Comparison of ENCODE assay signal across 8 cellular contexts in genomic region chr9:2014148-2014547, GRCh38. TPM values are rescaled to one million over a fixed set of nuclear protein-coding genes. Genes with fewer than 3 reads are reported as not detected.
DNase-seq lines count a peak whose midpoint lies in the region; ATAC-seq and TF ChIP-seq lines count a peak whose summit lies in the region.

No MANE protein-coding gene starts in this region.

- H3K4me3 ChIP-seq in iPS-20b (ENCODE audit: low read length), result peak overlapping the region; percentile 78
- H3K4me3 ChIP-seq in suprapubic skin, result peak overlapping the region; percentile 88

- H3K9me3 Mint-ChIP-seq in T-helper 2 cell treated with Interferon-gamma antibody and Interleukin-4, amounts not matched to agents 5 μg/mL and 100 μg/mL, for 36 hours, result no peaks in the 10 kb centered on the region
- H3K9me3 Mint-ChIP-seq in activated naive CD4-positive, alpha-beta T cell treated with anti-CD3 and anti-CD28 coated beads, Interleukin-2, amount 50 U/mL, for 72 hours, result no peaks in the 10 kb centered on the region

- H3K4me1 ChIP-seq in iPS-20b (ENCODE audit: insufficient read depth, low read length) (peaks cover 13% of the 10 kb centered on the region; the same call in 1 of the 2 replicates), suprapubic skin (peaks cover 21% of the 10 kb centered on the region)

- H3K27me3 ChIP-seq in iPS-20b (ENCODE audit: insufficient read depth, low read length), result peaks cover 71% of the 10 kb centered on the region
- H3K27me3 ChIP-seq in suprapubic skin, result no peaks in the 10 kb centered on the region

- peaks cover 38% of the 10 kb centered on the region for H3K4me1 Mint-ChIP-seq in T-helper 2 cell treated with Interferon-gamma antibody and Interleukin-4, amounts not matched to agents 5 μg/mL and 100 μg/mL, for 36 hours (ENCODE audit: low read depth)

- no peak overlapping the region for H3K9ac ChIP-seq in iPS-20b (ENCODE audit: low read depth, low read length)

- peaks cover 14% of the 10 kb centered on the region for H3K27me3 Mint-ChIP-seq in T-helper 2 cell treated with Interferon-gamma antibody and Interleukin-4, amounts not matched to agents 5 μg/mL and 100 μg/mL, for 36 hours (ENCODE audit: low read depth)

- H3K4me3 Mint-ChIP-seq in T-helper 2 cell treated with Interferon-gamma antibody and Interleukin-4, amounts not matched to agents 5 μg/mL and 100 μg/mL, for 36 hours, result peak overlapping the region; percentile 98

- peaks cover 9% of the 10 kb centered on the region for H3K36me3 Mint-ChIP-seq in T-helper 2 cell treated with Interferon-gamma antibody and Interleukin-4, amounts not matched to agents 5 μg/mL and 100 μg/mL, for 36 hours (ENCODE audit: low read depth)
- peaks cover 13 to 19% of the 10 kb centered on the region in 2 donors for H3K36me3 Mint-ChIP-seq in activated naive CD4-positive, alpha-beta T cell treated with anti-CD3 and anti-CD28 coated beads, Interleukin-2, amount 50 U/mL, for 72 hours

- TF ChIP-seq EP300 in suprapubic skin (IDR thresholded peaks at IDR 0.05), result no peak

- TF ChIP-seq CTCF in suprapubic skin (IDR thresholded peaks at IDR 0.05), result no peak

- H3K27ac ChIP-seq in iPS-20b (ENCODE audit: low read length) (no peak overlapping the region), suprapubic skin (peak overlapping the region; percentile 99)

- DNase-seq in T-helper 2 cell treated with Interferon-gamma antibody and Interleukin-4, amounts not matched to agents 5 μg/mL and 100 μg/mL, for 36 hours (ENCODE audit: low spot score), result no peak
- DNase-seq in T-helper 2 cell (no peak), suprapubic skin (ENCODE audit: low spot score in 2 of 2) (no peak), midbrain (lab: John Stamatoyannopoulos, UW) (no peak), NCI-H2227 (lab: John Stamatoyannopoulos, UW; ENCODE audit: unreplicated experiment) (no peak)
- DNase-seq in activated naive CD4-positive, alpha-beta T cell treated with anti-CD3 and anti-CD28 coated beads, Interleukin-2, amount 50 U/mL, for 72 hours (ENCODE audit: low spot score in 2 of 2), result no peak

- no peaks in the 10 kb centered on the region for H3K36me3 ChIP-seq in iPS-20b (ENCODE audit: insufficient read depth, low read depth, low read length)
- H3K36me3 ChIP-seq in suprapubic skin, result no peaks in the 10 kb centered on the region

- H3K27ac Mint-ChIP-seq in T-helper 2 cell treated with Interferon-gamma antibody and Interleukin-4, amounts not matched to agents 5 μg/mL and 100 μg/mL, for 36 hours, result no peak overlapping the region
- peak overlapping the region; percentile 93 to 99 for H3K27ac Mint-ChIP-seq in activated naive CD4-positive, alpha-beta T cell treated with anti-CD3 and anti-CD28 coated beads, Interleukin-2, amount 50 U/mL, for 72 hours

- no peak for ATAC-seq in activated naive CD4-positive, alpha-beta T cell treated with anti-CD3 and anti-CD28 coated beads, Interleukin-2, amount 50 U/mL, for 72 hours
- no peak for ATAC-seq in HG02678 (IDR thresholded peaks at IDR 0.05; ENCODE audit: unreplicated experiment)

- H3K9me3 ChIP-seq in iPS-20b (ENCODE audit: insufficient read depth, low read depth, low read length), result no peaks in the 10 kb centered on the region
- H3K9me3 ChIP-seq in suprapubic skin, result no peaks in the 10 kb centered on the region

- 4% methylated on average over 12 of the region's 12 CpGs for WGBS in suprapubic skin

- TF ChIP-seq POLR2A in suprapubic skin (IDR thresholded peaks at IDR 0.05), result no peak

RNA-seq across cellular contexts. Expression of gene SMARCA2, which starts 1.0 kb away (rescaled TPM):
- total RNA-seq in activated naive CD4-positive, alpha-beta T cell treated with anti-CD3 and anti-CD28 coated beads, Interleukin-2, amount 50 U/mL, for 72 hours, result 100 to 1,000 TPM; 103 to 137 TPM
- 100 to 1,000 TPM in 3 of 4 donors, 10 to 100 TPM in 1; 88.9 to 236 (median 140) TPM for total RNA-seq in suprapubic skin
